ENCODE assay signal across 1 cellular context in the genomic region with DNA sequence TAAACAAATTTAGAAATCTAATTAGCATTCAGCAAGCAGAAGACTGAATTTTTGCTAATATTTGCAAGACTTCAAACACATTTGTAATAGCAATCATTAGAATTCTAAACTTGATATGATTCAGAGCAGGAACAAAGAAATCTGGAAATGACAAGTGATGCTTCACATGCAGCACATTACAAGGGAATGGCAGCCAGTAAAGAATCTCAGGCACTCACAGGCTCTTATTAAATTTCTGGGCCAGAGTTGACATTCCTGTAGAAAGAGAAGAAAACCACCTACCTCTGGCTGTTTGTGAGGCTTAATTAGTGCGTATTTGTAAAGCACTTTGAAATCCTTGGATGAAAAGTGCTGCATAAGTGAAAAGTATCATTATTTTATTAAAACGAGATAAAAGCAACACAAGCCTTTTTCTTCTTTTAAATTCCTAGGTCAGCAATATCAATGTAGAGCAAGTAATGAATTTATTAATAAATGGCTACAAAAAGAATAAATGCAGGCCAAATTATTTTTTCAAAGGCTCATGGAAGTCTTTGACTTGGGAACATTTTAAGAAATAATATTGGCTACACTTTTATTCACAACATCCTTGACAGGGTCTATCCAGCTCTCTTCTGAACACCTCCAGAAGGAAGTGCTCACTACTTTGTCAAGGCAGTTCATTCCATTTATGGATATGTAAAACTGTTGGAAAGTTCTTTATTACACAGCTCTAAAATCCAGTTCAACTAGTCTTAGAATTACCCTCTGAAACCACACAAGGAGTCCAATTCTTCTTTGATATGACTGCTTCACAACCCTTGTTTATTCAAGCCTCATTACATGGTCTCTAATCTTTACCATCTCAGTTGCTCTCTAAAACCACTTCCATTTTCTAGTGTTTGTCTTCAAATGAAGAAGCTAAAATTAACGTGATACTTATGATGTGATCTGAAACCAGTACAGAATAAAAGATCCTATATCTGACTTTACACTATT.
A peak's percentile ranks its signal among the peaks of the same experiment; 100 is the strongest.
TF ChIP-seq lines count a peak whose summit lies in the region.

No MANE protein-coding gene starts in this region.

TF ChIP-seq in GM12878, 131 proteins besides CTCF, POLR2A, EP300 and RAD21 (continued from another document):
- TF ChIP-seq, protein P1, sequence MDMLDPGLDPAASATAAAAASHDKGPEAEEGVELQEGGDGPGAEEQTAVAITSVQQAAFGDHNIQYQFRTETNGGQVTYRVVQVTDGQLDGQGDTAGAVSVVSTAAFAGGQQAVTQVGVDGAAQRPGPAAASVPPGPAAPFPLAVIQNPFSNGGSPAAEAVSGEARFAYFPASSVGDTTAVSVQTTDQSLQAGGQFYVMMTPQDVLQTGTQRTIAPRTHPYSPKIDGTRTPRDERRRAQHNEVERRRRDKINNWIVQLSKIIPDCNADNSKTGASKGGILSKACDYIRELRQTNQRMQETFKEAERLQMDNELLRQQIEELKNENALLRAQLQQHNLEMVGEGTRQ (IDR thresholded peaks at IDR 0.05; ENCODE audit: borderline replicate concordance, low read depth, low read length) = no peak
- TF ChIP-seq, protein P2, sequence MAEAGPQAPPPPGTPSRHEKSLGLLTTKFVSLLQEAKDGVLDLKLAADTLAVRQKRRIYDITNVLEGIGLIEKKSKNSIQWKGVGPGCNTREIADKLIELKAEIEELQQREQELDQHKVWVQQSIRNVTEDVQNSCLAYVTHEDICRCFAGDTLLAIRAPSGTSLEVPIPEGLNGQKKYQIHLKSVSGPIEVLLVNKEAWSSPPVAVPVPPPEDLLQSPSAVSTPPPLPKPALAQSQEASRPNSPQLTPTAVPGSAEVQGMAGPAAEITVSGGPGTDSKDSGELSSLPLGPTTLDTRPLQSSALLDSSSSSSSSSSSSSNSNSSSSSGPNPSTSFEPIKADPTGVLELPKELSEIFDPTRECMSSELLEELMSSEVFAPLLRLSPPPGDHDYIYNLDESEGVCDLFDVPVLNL (IDR thresholded peaks at IDR 0.05; ENCODE audit: low read depth, low read length) = no peak
- TF ChIP-seq IKZF2 (IDR thresholded peaks at IDR 0.05) (peak; percentile 21 to 63; a peak in 2 of 4 replicates), JUNB (IDR thresholded peaks at IDR 0.05) (no peak), ZNF24 (IDR thresholded peaks at IDR 0.05) (peak; percentile 15; the same call in 1 of the 2 replicates), RFX5 (IDR thresholded peaks at IDR 0.05; ENCODE audit: low read depth, low read length) (no peak), HDAC2 (IDR thresholded peaks at IDR 0.05) (no peak), ZSCAN29 (IDR thresholded peaks at IDR 0.05) (no peak), SMC3 (IDR thresholded peaks at IDR 0.05; ENCODE audit: borderline replicate concordance, low read length) (no peak)
- TF ChIP-seq, protein P3, sequence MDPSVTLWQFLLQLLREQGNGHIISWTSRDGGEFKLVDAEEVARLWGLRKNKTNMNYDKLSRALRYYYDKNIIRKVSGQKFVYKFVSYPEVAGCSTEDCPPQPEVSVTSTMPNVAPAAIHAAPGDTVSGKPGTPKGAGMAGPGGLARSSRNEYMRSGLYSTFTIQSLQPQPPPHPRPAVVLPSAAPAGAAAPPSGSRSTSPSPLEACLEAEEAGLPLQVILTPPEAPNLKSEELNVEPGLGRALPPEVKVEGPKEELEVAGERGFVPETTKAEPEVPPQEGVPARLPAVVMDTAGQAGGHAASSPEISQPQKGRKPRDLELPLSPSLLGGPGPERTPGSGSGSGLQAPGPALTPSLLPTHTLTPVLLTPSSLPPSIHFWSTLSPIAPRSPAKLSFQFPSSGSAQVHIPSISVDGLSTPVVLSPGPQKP (IDR thresholded peaks at IDR 0.05; ENCODE audit: low read depth, low read length) = no peak
- TF ChIP-seq, protein P4, sequence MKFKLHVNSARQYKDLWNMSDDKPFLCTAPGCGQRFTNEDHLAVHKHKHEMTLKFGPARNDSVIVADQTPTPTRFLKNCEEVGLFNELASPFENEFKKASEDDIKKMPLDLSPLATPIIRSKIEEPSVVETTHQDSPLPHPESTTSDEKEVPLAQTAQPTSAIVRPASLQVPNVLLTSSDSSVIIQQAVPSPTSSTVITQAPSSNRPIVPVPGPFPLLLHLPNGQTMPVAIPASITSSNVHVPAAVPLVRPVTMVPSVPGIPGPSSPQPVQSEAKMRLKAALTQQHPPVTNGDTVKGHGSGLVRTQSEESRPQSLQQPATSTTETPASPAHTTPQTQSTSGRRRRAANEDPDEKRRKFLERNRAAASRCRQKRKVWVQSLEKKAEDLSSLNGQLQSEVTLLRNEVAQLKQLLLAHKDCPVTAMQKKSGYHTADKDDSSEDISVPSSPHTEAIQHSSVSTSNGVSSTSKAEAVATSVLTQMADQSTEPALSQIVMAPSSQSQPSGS (IDR thresholded peaks at IDR 0.05; ENCODE audit: low read length) = peak; percentile 53; the same call in 1 of the 2 replicates
